In the genomic region with DNA sequence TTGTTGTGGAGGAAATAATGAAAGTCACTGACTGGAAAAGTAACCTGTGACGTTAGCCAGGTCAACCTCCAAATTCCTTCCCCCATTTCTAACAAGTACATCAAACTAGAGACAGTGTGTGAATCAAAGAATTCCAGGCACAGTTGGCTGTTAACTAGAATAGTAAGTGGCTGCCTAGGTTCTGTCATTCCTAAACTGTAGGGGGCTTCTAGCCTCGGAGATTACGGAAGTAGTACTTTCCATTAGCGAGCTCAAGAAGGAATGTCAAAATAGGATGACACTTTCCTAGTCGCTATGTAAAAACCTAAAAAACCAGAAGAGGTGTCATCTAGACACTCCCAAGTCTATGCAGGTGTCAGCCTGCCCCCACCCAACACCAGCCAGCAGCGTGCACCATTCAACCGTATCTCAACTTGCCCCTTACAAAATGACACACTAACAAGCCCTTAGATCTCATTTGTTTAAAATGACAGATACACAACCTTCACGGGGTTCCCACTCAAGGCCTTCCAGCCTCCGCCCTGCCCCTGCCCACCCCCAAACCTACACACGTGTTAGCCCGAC, we compare ENCODE assay signal across 8 cellular contexts. TPM values are rescaled to one million over a fixed set of nuclear protein-coding genes. Genes with fewer than 3 reads are reported as not detected.
DNase-seq lines count a peak whose midpoint lies in the region; ATAC-seq and TF ChIP-seq lines count a peak whose summit lies in the region.

No MANE protein-coding gene starts in this region.

- H3K9me3 Mint-ChIP-seq in Calu3 (ENCODE audit: low read depth, unreplicated experiment) (no peaks in the 10 kb centered on the region), type B pancreatic cell (no peaks in the 10 kb centered on the region)
- H3K9me3 Mint-ChIP-seq in central memory CD8-positive, alpha-beta T cell, result no peaks in the 10 kb centered on the region

- H3K27me3 Mint-ChIP-seq in Calu3 (ENCODE audit: unreplicated experiment) (no peaks in the 10 kb centered on the region), type B pancreatic cell (no peaks in the 10 kb centered on the region)
- H3K27me3 Mint-ChIP-seq in central memory CD8-positive, alpha-beta T cell, result no peaks in the 10 kb centered on the region

- no peaks in the 10 kb centered on the region for H3K4me1 Mint-ChIP-seq in Calu3 (ENCODE audit: low read depth, unreplicated experiment)
- H3K4me1 Mint-ChIP-seq in central memory CD8-positive, alpha-beta T cell, result peaks cover 25% of the 10 kb centered on the region
- H3K4me1 Mint-ChIP-seq in type B pancreatic cell (ENCODE audit: unreplicated experiment), result peaks cover 5% of the 10 kb centered on the region

- BruUV-seq in Calu3 (replicated peaks; lab: Mats Ljungman, UMichigan), result TSS peak; percentile 71

- CTCF ChIA-PET in Calu3 (lab: Charles Lee), result interaction anchor here (1.2 kb wide), 2 partner anchors 11 to 13 kb away, joined by 3 read pairs; no protein-coding TSS in a partner anchor

- intact Hi-C loops in Calu3 (cut with micrococcal nuclease; ENCODE audit: unreplicated experiment), result loop anchor here (10.0 kb wide), 1 partner anchor 70 kb away; no protein-coding TSS in a partner anchor

- peak; percentile 22 for ATAC-seq in GM21515 (IDR thresholded peaks at IDR 0.05; ENCODE audit: unreplicated experiment)
- no peak for ATAC-seq in central memory CD8-positive, alpha-beta T cell (replicated peaks; ENCODE audit: extremely low read depth, poor library complexity, severe bottlenecking)

- no peak for TF ChIP-seq CTCF in Calu3 (IDR thresholded peaks at IDR 0.05; ENCODE audit: unreplicated experiment)
- peak; percentile 50 for TF ChIP-seq CTCF in type B pancreatic cell (conservative IDR thresholded peaks at IDR 0.05)

- H3K4me3 Mint-ChIP-seq in Calu3 (ENCODE audit: low read depth, unreplicated experiment), result peak overlapping the region; percentile 91
- H3K4me3 Mint-ChIP-seq in central memory CD8-positive, alpha-beta T cell, result peak overlapping the region; percentile 94
- H3K4me3 Mint-ChIP-seq in type B pancreatic cell, result peak overlapping the region; percentile 99

- DNase-seq in Calu3 (no peak), NOMO-1 treated with DMSO at 0.1 percent for 48 hours (lab: John Stamatoyannopoulos, UW; ENCODE audit: unreplicated experiment) (peak; percentile 47), lung microvascular endothelial cell (ENCODE audit: low read depth in 2 of 2) (peak; percentile 55 to 60), type B pancreatic cell (ENCODE audit: extremely low spot score, unreplicated experiment) (no peak)
- DNase-seq in central memory CD8-positive, alpha-beta T cell (ENCODE audit: low spot score in 2 of 2), result no peak
- DNase-seq in stimulated activated CD4-positive, alpha-beta T cell treated with anti-CD3 and anti-CD28 coated beads, Interleukin-1b, Interleukin-23, amount 100 ng/mL, for 48 hours, result no peak
- no peak for DNase-seq in activated effector memory CD4-positive, alpha-beta T cell treated with Interleukin-2 at 50 U/mL for 16 hours

- peak overlapping the region; percentile 99 for H3K27ac Mint-ChIP-seq in Calu3 (ENCODE audit: unreplicated experiment)
- peak overlapping the region; percentile 99 for H3K27ac Mint-ChIP-seq in central memory CD8-positive, alpha-beta T cell (ENCODE audit: low read depth)
- H3K27ac Mint-ChIP-seq in type B pancreatic cell, result peak overlapping the region; percentile 98

- H3K36me3 Mint-ChIP-seq in Calu3 (ENCODE audit: insufficient read depth, unreplicated experiment), result peaks cover 28% of the 10 kb centered on the region
- peaks cover 12% of the 10 kb centered on the region for H3K36me3 Mint-ChIP-seq in central memory CD8-positive, alpha-beta T cell (ENCODE audit: insufficient read depth)
- H3K36me3 Mint-ChIP-seq in type B pancreatic cell, result peaks cover 5% of the 10 kb centered on the region

RNA-seq across cellular contexts. Expression of a gene that starts 0.9 kb away (rescaled TPM):
- total RNA-seq in Calu3 (2022), result 15.3 and 16.9 TPM in 2 replicates
- 14.2 and 21.4 TPM in 2 replicates for total RNA-seq in lung microvascular endothelial cell
- total RNA-seq in type B pancreatic cell (ENCODE audit: low replicate concordance), result 19.7 and 22.3 TPM in 2 replicates

Comparison
In these comparisons a context has a peak if more than half of its experiments do, and no peak if none do; other contexts are left out.
1. DNase-seq: peak in NOMO-1 treated with DMSO at 0.1 percent for 48 hours (single experiment) and lung microvascular endothelial cell (2 of 2); none in Calu3 (single experiment), central memory CD8-positive, alpha-beta T cell (0 of 2), type B pancreatic cell (single experiment), stimulated activated CD4-positive, alpha-beta T cell treated with anti-CD3 and anti-CD28 coated beads, Interleukin-1b, Interleukin-23, amount 100 ng/mL, for 48 hours (single experiment) and activated effector memory CD4-positive, alpha-beta T cell treated with Interleukin-2 at 50 U/mL for 16 hours (single experiment).
2. Peak in every context shown above with its lines, with median percentiles within 50 percentile points of each other: H3K27ac Mint-ChIP-seq and H3K4me3 Mint-ChIP-seq.